In the genomic region with DNA sequence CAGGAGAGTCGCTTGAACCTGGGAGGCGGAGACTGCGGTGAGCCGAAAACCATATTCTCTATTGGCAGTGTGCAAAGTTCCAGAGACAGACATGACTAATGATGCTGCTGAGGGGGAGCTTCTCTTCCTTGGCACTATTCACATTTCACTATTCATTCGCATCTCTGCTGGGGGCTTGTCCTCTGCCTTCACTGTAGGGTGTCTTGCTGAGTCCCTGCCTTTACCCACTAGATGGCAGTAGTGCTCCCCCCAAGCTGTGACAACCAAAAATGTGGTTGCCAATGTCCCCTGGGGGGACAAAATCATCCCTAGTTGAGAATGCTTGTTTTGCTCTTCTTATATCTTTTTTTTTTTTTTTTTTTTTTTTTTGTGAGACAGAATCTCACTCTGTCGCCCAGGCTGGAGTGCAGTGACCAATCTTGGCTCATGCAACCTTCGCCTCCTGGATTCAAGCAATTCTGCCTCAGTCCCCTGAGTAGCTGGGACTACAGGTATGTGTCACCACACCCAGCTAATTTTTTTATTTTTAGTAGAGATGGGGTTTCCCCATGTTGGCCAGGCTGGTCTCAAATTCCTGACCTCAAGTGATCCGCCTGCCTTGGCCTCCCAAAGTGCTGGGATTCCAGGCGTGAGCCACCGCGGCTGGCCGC, we compare ENCODE assay signal across 8 cellular contexts. TPM values are rescaled to one million over a fixed set of nuclear protein-coding genes. Genes with fewer than 3 reads are reported as not detected.
DNase-seq lines count a peak whose midpoint lies in the region; ATAC-seq and TF ChIP-seq lines count a peak whose summit lies in the region.
"Not testable (repeated sequence)": the region's sequence is repeated elsewhere in the genome, so short reads cannot be mapped to it uniquely, and the experiment has no call there.

No MANE protein-coding gene starts in this region.

- peak overlapping the region in 4 of 8 donors; percentile 51 to 68 (median 62) for H3K27ac Mint-ChIP-seq in CD8-positive, alpha-beta memory T cell
- not testable (repeated sequence) for H3K27ac Mint-ChIP-seq in endothelial cell (ENCODE audit: unreplicated experiment)

- H3K4me1 Mint-ChIP-seq in CD8-positive, alpha-beta memory T cell, result peaks cover 12 to 34% (median 28%) of the 10 kb centered on the region in 3 donors
- not testable (repeated sequence) for H3K4me1 Mint-ChIP-seq in endothelial cell (ENCODE audit: unreplicated experiment)

- not testable (repeated sequence) for H3K4me2 ChIP-seq in PC-3 (ENCODE audit: low read length); mesenchymal stem cell (ENCODE audit: low read length, poor library complexity, severe bottlenecking)

- not testable (repeated sequence) for H3K27me3 ChIP-seq in CD8-positive, alpha-beta memory T cell (ENCODE audit: insufficient read depth, low read length, poor library complexity, severe bottlenecking); PC-3 (ENCODE audit: low read length); mesenchymal stem cell (ENCODE audit: control insufficient read depth in 1 of 2, insufficient read depth in 1 of 2, low read length in 2 of 2)

- H3K23ac ChIP-seq in mesenchymal stem cell (ENCODE audit: low read length in 2 of 2), result not testable (repeated sequence)

- peaks cover 41% of the 10 kb centered on the region for H3K79me1 ChIP-seq in mesenchymal stem cell (replicated peaks; ENCODE audit: low read length, poor library complexity, severe bottlenecking)

- not testable (repeated sequence) for H3K4ac ChIP-seq in mesenchymal stem cell (ENCODE audit: low read depth in 1 of 2, low read length in 2 of 2)

- H3K4me1 ChIP-seq in CD8-positive, alpha-beta memory T cell (ENCODE audit: insufficient read depth, low read length); PC-3 (ENCODE audit: insufficient read depth, low read length); mesenchymal stem cell (ENCODE audit: control insufficient read depth, insufficient read depth, low read depth, low read length): not testable (repeated sequence)

- H3K27ac ChIP-seq in CD8-positive, alpha-beta memory T cell (ENCODE audit: low read depth, low read length); PC-3 (ENCODE audit: low read length); mesenchymal stem cell (ENCODE audit: low read length, poor library complexity, severe bottlenecking): not testable (repeated sequence)

- peak; percentile 83 for TF ChIP-seq CTCF in LNCaP clone FGC (IDR thresholded peaks at IDR 0.05; ENCODE audit: control insufficient read depth, extremely low read depth, insufficient read depth)
- TF ChIP-seq CTCF in PC-3 (conservative IDR thresholded peaks at IDR 0.05; ENCODE audit: low read depth, low read length), result peak; percentile 76
- TF ChIP-seq CTCF in endothelial cell (IDR thresholded peaks at IDR 0.05; ENCODE audit: unreplicated experiment), result peak; percentile 54

- not testable (repeated sequence) for H2AFZ ChIP-seq in PC-3 (ENCODE audit: low read length); mesenchymal stem cell (ENCODE audit: low read depth, low read length)

- H4K20me1 ChIP-seq in PC-3 (ENCODE audit: low read length), result not testable (repeated sequence)

- H3K4me3 ChIP-seq in CD8-positive, alpha-beta memory T cell (ENCODE audit: low read length); LNCaP clone FGC (ENCODE audit: low read depth, low read length); PC-3 (ENCODE audit: low read length); mesenchymal stem cell (ENCODE audit: insufficient read depth in 1 of 2, low read depth in 1 of 2, low read length in 2 of 2): not testable (repeated sequence)

- H3K9me3 ChIP-seq in CD8-positive, alpha-beta memory T cell (ENCODE audit: low read length); PC-3 (ENCODE audit: low read length); mesenchymal stem cell (ENCODE audit: control insufficient read depth, low read length): not testable (repeated sequence)

- CTCF ChIA-PET in CD8-positive, alpha-beta memory T cell (lab: Charles Lee), result interaction anchor here (0.7 to 2.7 kb wide), 17 partner anchors 8 to 328 kb away, joined by 3 to 16 read pairs (median 4); a partner anchor contains a TSS
- CTCF ChIA-PET in PC-3 (lab: Charles Lee), result interaction anchor here (0.5 to 1.3 kb wide), 7 partner anchors 59 to 337 kb away, joined by 3 to 11 read pairs (median 5); no protein-coding TSS in a partner anchor

- H2BK5ac ChIP-seq in mesenchymal stem cell (ENCODE audit: low read depth, low read length, poor library complexity, severe bottlenecking), result not testable (repeated sequence)

- H3F3A ChIP-seq in PC-3 (ENCODE audit: low read length, unreplicated experiment), result not testable (repeated sequence)

- H3K4me3 Mint-ChIP-seq in CD8-positive, alpha-beta memory T cell; endothelial cell (ENCODE audit: unreplicated experiment): not testable (repeated sequence)

- BruUV-seq in PC-3 (replicated peaks; lab: Mats Ljungman, UMichigan), result not testable (repeated sequence)

- not testable (repeated sequence) for H3K9ac ChIP-seq in PC-3 (ENCODE audit: low read length); mesenchymal stem cell (ENCODE audit: low read length)

- WGBS in mesenchymal stem cell, result 94% methylated on average over 10 of the region's 12 CpGs

- not testable (repeated sequence) for H3K18ac ChIP-seq in mesenchymal stem cell (ENCODE audit: low read depth in 1 of 2, low read length in 2 of 2)

- POLR2A ChIA-PET in CD8-positive, alpha-beta memory T cell (lab: Charles Lee), result interaction anchor here (0.8 to 1.1 kb wide), 3 partner anchors 10 to 31 kb away, joined by 3 to 4 read pairs (median 3); no protein-coding TSS in a partner anchor
- POLR2A ChIA-PET in PC-3 (lab: Charles Lee; ENCODE audit: unreplicated experiment), result not testable (repeated sequence)

- H3K36me3 Mint-ChIP-seq in CD8-positive, alpha-beta memory T cell, result peaks cover 2 to 52% (median 3%) of the 10 kb centered on the region in 3 donors
- peaks cover 14% of the 10 kb centered on the region for H3K36me3 Mint-ChIP-seq in endothelial cell (ENCODE audit: low read depth, unreplicated experiment)

- H2BK15ac ChIP-seq in mesenchymal stem cell (ENCODE audit: low read depth, poor library complexity, severe bottlenecking), result not testable (repeated sequence)

- H3K9me2 ChIP-seq in PC-3 (replicated peaks; ENCODE audit: low read length), result not testable (repeated sequence)

- H2AK5ac ChIP-seq in mesenchymal stem cell (ENCODE audit: low read length, severe bottlenecking), result not testable (repeated sequence)

- not testable (repeated sequence) for H3K27me3 Mint-ChIP-seq in CD8-positive, alpha-beta memory T cell; endothelial cell (ENCODE audit: unreplicated experiment)

- H3K79me2 ChIP-seq in PC-3 (ENCODE audit: low read length), result not testable (repeated sequence)

- not testable (repeated sequence) for H3K9me3 Mint-ChIP-seq in CD8-positive, alpha-beta memory T cell; endothelial cell (ENCODE audit: unreplicated experiment)

- H3K36me3 ChIP-seq in CD8-positive, alpha-beta memory T cell (ENCODE audit: insufficient read depth, low read length); PC-3 (ENCODE audit: low read depth, low read length): not testable (repeated sequence)
- H3K36me3 ChIP-seq in mesenchymal stem cell (ENCODE audit: control insufficient read depth in 1 of 2, insufficient read depth in 2 of 2, low read depth in 1 of 2, low read length in 2 of 2), result peaks cover 42 to 54% of the 10 kb centered on the region in 2 experiments

- intact Hi-C loops in PC-3 (cut with micrococcal nuclease), result loop anchor here (1.0 to 2.0 kb wide), 2 partner anchors 84 to 125 kb away; no protein-coding TSS in a partner anchor

- not testable (repeated sequence) for H3K14ac ChIP-seq in mesenchymal stem cell (ENCODE audit: low read length in 2 of 2)

- H4K91ac ChIP-seq in mesenchymal stem cell (ENCODE audit: low read length), result not testable (repeated sequence)

- peak; percentile 46 to 77 (median 68) for DNase-seq in CD8-positive, alpha-beta memory T cell
- not testable (repeated sequence) for DNase-seq in LNCaP clone FGC (ENCODE audit: low read depth)
- peak; percentile 86 for DNase-seq in PC-3
- DNase-seq in activated CD8-positive, alpha-beta memory T cell treated with anti-CD3 and anti-CD28 coated beads, Interleukin-2, amount 50 U/mL, for 4 hours, result peak; percentile 60
- DNase-seq in endothelial cell (ENCODE audit: low spot score), result peak; percentile 50
- peak; percentile 79 for DNase-seq in mesenchymal stem cell
- DNase-seq in stimulated activated CD8-positive, alpha-beta memory T cell treated with anti-CD3 and anti-CD28 coated beads, Interleukin-15, amount 100 ng/mL, for 1 hour (ENCODE audit: low read depth), result peak; percentile 41

- H2BK120ac ChIP-seq in mesenchymal stem cell (ENCODE audit: low read depth, low read length), result not testable (repeated sequence)

- peak; percentile 64 for ATAC-seq in GM21447 (IDR thresholded peaks at IDR 0.05; ENCODE audit: unreplicated experiment)
- ATAC-seq in PC-3, result peak; percentile 82

- H4K8ac ChIP-seq in mesenchymal stem cell (ENCODE audit: low read length), result not testable (repeated sequence)

- H2BK12ac ChIP-seq in mesenchymal stem cell (ENCODE audit: low read length in 2 of 2), result not testable (repeated sequence)

RNA-seq across cellular contexts. Expression of a gene that starts 57.5 kb away (rescaled TPM):
- 10 to 100 TPM; 44.7 to 47.4 TPM for total RNA-seq in CD8-positive, alpha-beta memory T cell
- polyA plus RNA-seq in CD8-positive, alpha-beta memory T cell, result 2.1 TPM
- total RNA-seq in PC-3 (2014; rRNA removed) (26.8 and 57.8 TPM in 2 replicates), endothelial cell (ENCODE audit: unreplicated experiment) (91.8 TPM)
- polyA plus RNA-seq in mesenchymal stem cell (2013, experiment 1 of 2), result 45.5 TPM
- 39.8 TPM for polyA plus RNA-seq in mesenchymal stem cell (2013, experiment 2 of 2)
